7 cellular contexts compared by ENCODE assay signal in genomic region chr20:833121-833449, GRCh38. TPM values are rescaled to one million over a fixed set of nuclear protein-coding genes. Genes with fewer than 3 reads are reported as not detected.
DNase-seq lines count a peak whose midpoint lies in the region; ATAC-seq and TF ChIP-seq lines count a peak whose summit lies in the region.

No MANE protein-coding gene starts in this region.

- peaks cover 7% of the 10 kb centered on the region for H3K36me3 Mint-ChIP-seq in stimulated activated memory B cell treated with anti-CD40 and anti-IgM and Interleukin-4, amounts not matched to agents 10 μg/mL and 1 μg/mL and 100 μg/mL, for 72 hours

- H3K27ac Mint-ChIP-seq in stimulated activated memory B cell treated with anti-CD40 and anti-IgM and Interleukin-4, amounts not matched to agents 10 μg/mL and 1 μg/mL and 100 μg/mL, for 72 hours = peak overlapping the region; percentile 69

- H3K4me1 ChIP-seq in HAP-1 = peaks cover 8% of the 10 kb centered on the region
- peaks cover 17% of the 10 kb centered on the region for H3K4me1 ChIP-seq in RWPE2 (ENCODE audit: insufficient read depth, poor library complexity, severe bottlenecking)

- H3K9me3 Mint-ChIP-seq in stimulated activated memory B cell treated with anti-CD40 and anti-IgM and Interleukin-4, amounts not matched to agents 10 μg/mL and 1 μg/mL and 100 μg/mL, for 72 hours = peaks cover 4% of the 10 kb centered on the region

- DNase-seq in HAP-1 (ENCODE audit: low spot score in 2 of 2) (no peak), RWPE2 (ENCODE audit: low spot score) (no peak), fibroblast of the aortic adventitia (ENCODE audit: low read depth) (no peak), NOMO-1 (lab: John Stamatoyannopoulos, UW; ENCODE audit: unreplicated experiment in 2 of 2) (no peak), GM20000 (ENCODE audit: low spot score) (no peak)

- H3K4me3 ChIP-seq in HAP-1 (peak overlapping the region; percentile 84), RWPE2 (ENCODE audit: severe bottlenecking) (peak overlapping the region; percentile 88), fibroblast of the aortic adventitia (ENCODE audit: low read depth, low read length) (peak overlapping the region; percentile 64)

- H3K4me1 Mint-ChIP-seq in stimulated activated memory B cell treated with anti-CD40 and anti-IgM and Interleukin-4, amounts not matched to agents 10 μg/mL and 1 μg/mL and 100 μg/mL, for 72 hours = peaks cover 45% of the 10 kb centered on the region

- H3K27me3 Mint-ChIP-seq in stimulated activated memory B cell treated with anti-CD40 and anti-IgM and Interleukin-4, amounts not matched to agents 10 μg/mL and 1 μg/mL and 100 μg/mL, for 72 hours = no peaks in the 10 kb centered on the region

- H3K36me3 ChIP-seq in HAP-1 (replicated peaks) = no peaks in the 10 kb centered on the region
- H3K36me3 ChIP-seq in RWPE2 (ENCODE audit: low read depth) = no peaks in the 10 kb centered on the region; the same call in 1 of the 2 replicates

- H3K27me3 ChIP-seq in HAP-1 (ENCODE audit: low read depth) = no peaks in the 10 kb centered on the region
- H3K27me3 ChIP-seq in RWPE2 (ENCODE audit: insufficient read depth, poor library complexity, severe bottlenecking) = no peaks in the 10 kb centered on the region

- TF ChIP-seq CTCF in RWPE2 (IDR thresholded peaks at IDR 0.05; ENCODE audit: poor library complexity, severe bottlenecking) (no peak), fibroblast of the aortic adventitia (IDR thresholded peaks at IDR 0.05; ENCODE audit: insufficient read depth, low read length) (no peak), GM20000 (IDR thresholded peaks at IDR 0.05; ENCODE audit: extremely low read depth, missing control alignments) (no peak)

- in situ Hi-C loops in HAP-1 (cut with MboI; ENCODE audit: low sequenced_read_pairs) = no loop called here

- no peaks in the 10 kb centered on the region for H3K9me3 ChIP-seq in HAP-1
- H3K9me3 ChIP-seq in RWPE2 (ENCODE audit: severe bottlenecking) = no peaks in the 10 kb centered on the region

- H3K27ac ChIP-seq in RWPE2 (ENCODE audit: poor library complexity, severe bottlenecking) = peak overlapping the region; percentile 75

- ATAC-seq in RWPE2 (ENCODE audit: low read depth) = peak; percentile 28
- ATAC-seq in stimulated activated memory B cell treated with anti-CD40 and anti-IgM and Interleukin-4, amounts not matched to agents 10 μg/mL and 1 μg/mL and 100 μg/mL, for 72 hours = no peak
- ATAC-seq in GM21360 (IDR thresholded peaks at IDR 0.05; ENCODE audit: unreplicated experiment) = no peak

- H3K4me3 Mint-ChIP-seq in stimulated activated memory B cell treated with anti-CD40 and anti-IgM and Interleukin-4, amounts not matched to agents 10 μg/mL and 1 μg/mL and 100 μg/mL, for 72 hours = peak overlapping the region; percentile 86

RNA-seq across cellular contexts. Expression of gene FAM110A, which starts 0.4 kb away (rescaled TPM):
- 5.4 and 5.5 TPM in 2 replicates for total RNA-seq in fibroblast of the aortic adventitia (ENCODE audit: low replicate concordance)
